In genomic region chr15:25501828-25502446, GRCh38 we compare ENCODE assay signal across 8 cellular contexts.
A peak's percentile ranks its signal among the peaks of the same experiment; 100 is the strongest.
DNase-seq lines count a peak whose midpoint lies in the region; ATAC-seq and TF ChIP-seq lines count a peak whose summit lies in the region.

No MANE protein-coding gene starts in this region.

- TF ChIP-seq CTCF in GM12874 (IDR thresholded peaks at IDR 0.05; ENCODE audit: insufficient read depth, low read depth, low read length), result peak; percentile 38
- TF ChIP-seq CTCF in heart right ventricle (IDR thresholded peaks at IDR 0.05), result peak; percentile 32 to 76 (median 62)
- no peak for TF ChIP-seq CTCF in GM20000 (IDR thresholded peaks at IDR 0.05; ENCODE audit: extremely low read depth, missing control alignments)

- DNase-seq in AG20443 (ENCODE audit: low spot score) (peak; percentile 29), SKM-1 (lab: John Stamatoyannopoulos, UW; ENCODE audit: unreplicated experiment) (peak; percentile 10), heart right ventricle (peak in 1 of 2 donors; percentile 12), superior temporal gyrus (ENCODE audit: extremely low spot score) (peak; percentile 72), GM20000 (ENCODE audit: low spot score) (no peak)
- DNase-seq in stimulated activated naive CD4-positive, alpha-beta T cell treated with Interleukin-2 at 50 U/mL for 16 hours (lab: John Stamatoyannopoulos, UW), result no peak

- no peaks in the 10 kb centered on the region for H3K36me3 ChIP-seq in heart right ventricle

- H3K27me3 ChIP-seq in heart right ventricle, result no peaks in the 10 kb centered on the region

- no peak overlapping the region for H3K27ac ChIP-seq in heart right ventricle

- H3K9me3 ChIP-seq in heart right ventricle, result no peaks in the 10 kb centered on the region

- ATAC-seq in heart right ventricle (peak in 3 of 8 donors; percentile 46 to 55 (median 49)), HG03520 (IDR thresholded peaks at IDR 0.05; ENCODE audit: unreplicated experiment) (no peak)

- 19 to 29% methylated on average over 5 of the region's 5 CpGs for WGBS in heart right ventricle, 2 donors

- H3K4me3 ChIP-seq in heart right ventricle, result no peak overlapping the region

- no peaks in the 10 kb centered on the region for H3K4me1 ChIP-seq in heart right ventricle

- intact Hi-C loops in heart right ventricle (cut with DNase I), result loop anchor here in 5 of 10 donors (5.0 to 10.0 kb wide), 6 partner anchors 433 to 1363 kb away; partner anchors contain the start of gene GABRA5 (in 2 of the 5)

Comparison
In these comparisons a context has a peak if more than half of its experiments do, and no peak if none do; other contexts are left out.
1. DNase-seq: peak in AG20443 (single experiment), SKM-1 (single experiment) and superior temporal gyrus (single experiment); none in stimulated activated naive CD4-positive, alpha-beta T cell treated with Interleukin-2 at 50 U/mL for 16 hours (single experiment) and GM20000 (single experiment).